Comparison of ENCODE assay signal across 12 cellular contexts in genomic region chr20:35312348-35312747, GRCh38. TPM values are rescaled to one million over a fixed set of nuclear protein-coding genes. Genes with fewer than 3 reads are reported as not detected.
DNase-seq lines count a peak whose midpoint lies in the region; ATAC-seq and TF ChIP-seq lines count a peak whose summit lies in the region.
"Had no signal": no experiment of that assay in that cellular context is flagged by ENCODE, and none has a peak within 500 bp of the region (broad histone marks: within the 10 kb centered on the region; RNA-seq: fewer than 3 reads in every experiment).

No MANE protein-coding gene starts in this region.

- WGBS in trophoblast cell (ENCODE audit: extremely low coverage, insufficient coverage, insufficient read length), result no CpG with 5 or more reads among the region's 1 CpG

- no peak overlapping the region for H3K4me3 ChIP-seq in AG09309 (ENCODE audit: control insufficient read depth, low read depth, low read length)
- no peak overlapping the region for H3K4me3 ChIP-seq in ascending aorta
- no peak overlapping the region for H3K4me3 ChIP-seq in upper lobe of right lung
- H3K4me3 ChIP-seq in trophoblast cell (ENCODE audit: low read depth, low read length), result no peak overlapping the region
- H3K4me3 ChIP-seq: spleen had no signal

- H3K14ac ChIP-seq in trophoblast cell (ENCODE audit: low read length), result no peak overlapping the region

- H4K91ac ChIP-seq in trophoblast cell (ENCODE audit: low read depth, low read length), result no peak overlapping the region

- H3K4ac ChIP-seq in trophoblast cell (ENCODE audit: low read depth, low read length), result no peak overlapping the region

- no peak overlapping the region for H3K27ac ChIP-seq in ascending aorta
- H3K27ac ChIP-seq in upper lobe of right lung, result no peak overlapping the region
- no peak overlapping the region for H3K27ac ChIP-seq in trophoblast cell (ENCODE audit: low read depth, low read length)
- H3K27ac ChIP-seq: spleen had no signal

- intact Hi-C loops in ascending aorta (cut with DNase I) (no loop called here), upper lobe of right lung (cut with DNase I) (no loop called here)

- no peak overlapping the region for H2BK5ac ChIP-seq in trophoblast cell (ENCODE audit: low read depth, low read length, poor library complexity)

- CTCF ChIA-PET in activated CD4-positive, alpha-beta memory T cell treated with anti-CD3 and anti-CD28 coated beads, Interleukin-2, amount 10 ng/mL, durations not matched to agents 7 days and 5 days (lab: Charles Lee), result no interaction called here

- DNase-seq in AG09309 (ENCODE audit: low read depth), result peak; percentile 61
- DNase-seq in HS-27A (ENCODE audit: low read depth), result peak; percentile 98
- DNase-seq in activated CD4-positive, alpha-beta memory T cell treated with anti-CD3 and anti-CD28 coated beads, Interleukin-2, amount 10 ng/mL, durations not matched to agents 7 days and 5 days, result peak; percentile 31
- DNase-seq in glomerular visceral epithelial cell (ENCODE audit: extremely low spot score), result peak; percentile 98
- no peak for DNase-seq in ascending aorta (ENCODE audit: low spot score in 2 of 2)
- no peak for DNase-seq in upper lobe of right lung
- no peak for DNase-seq in trophoblast cell
- DNase-seq in endothelial cell (ENCODE audit: low spot score), result no peak
- DNase-seq: hypothalamus, NCI-H2029, spleen had no signal

- no peak for ATAC-seq in upper lobe of right lung

- H3K4me1 ChIP-seq in ascending aorta (peaks cover 13 to 16% of the 10 kb centered on the region in 2 donors), upper lobe of right lung (no peaks in the 10 kb centered on the region), trophoblast cell (ENCODE audit: control insufficient read depth in 1 of 2, insufficient read depth in 2 of 2, low read length in 2 of 2) (no peaks in the 10 kb centered on the region)
- H3K4me1 ChIP-seq: spleen had no signal

- H3K79me2 ChIP-seq in trophoblast cell (ENCODE audit: control insufficient read depth, insufficient read depth, low read length, poor library complexity), result no peaks in the 10 kb centered on the region

- no peak overlapping the region for H3K23ac ChIP-seq in trophoblast cell (ENCODE audit: low read length)

- H3K9me3 Mint-ChIP-seq in activated CD4-positive, alpha-beta memory T cell treated with anti-CD3 and anti-CD28 coated beads, Interleukin-2, amount 10 ng/mL, durations not matched to agents 7 days and 5 days, result no peaks in the 10 kb centered on the region
- no peaks in the 10 kb centered on the region for H3K9me3 Mint-ChIP-seq in endothelial cell (ENCODE audit: unreplicated experiment)

- H2BK120ac ChIP-seq in trophoblast cell (ENCODE audit: insufficient read depth, low read length, poor library complexity), result no peak overlapping the region

- peak overlapping the region; percentile 53 for H3K27ac Mint-ChIP-seq in activated CD4-positive, alpha-beta memory T cell treated with anti-CD3 and anti-CD28 coated beads, Interleukin-2, amount 10 ng/mL, durations not matched to agents 7 days and 5 days
- H3K27ac Mint-ChIP-seq in endothelial cell (ENCODE audit: unreplicated experiment), result no peak overlapping the region

- no peaks in the 10 kb centered on the region for H3K79me1 ChIP-seq in trophoblast cell (ENCODE audit: low read length)

- H3K36me3 Mint-ChIP-seq in activated CD4-positive, alpha-beta memory T cell treated with anti-CD3 and anti-CD28 coated beads, Interleukin-2, amount 10 ng/mL, durations not matched to agents 7 days and 5 days (ENCODE audit: low read depth), result peaks cover 14% of the 10 kb centered on the region
- no peaks in the 10 kb centered on the region for H3K36me3 Mint-ChIP-seq in endothelial cell (ENCODE audit: low read depth, unreplicated experiment)

- H2AFZ ChIP-seq in trophoblast cell (ENCODE audit: insufficient read depth, low read length, poor library complexity), result no peak overlapping the region

- no peak overlapping the region for H3K4me2 ChIP-seq in trophoblast cell (ENCODE audit: low read length)

- H3K9me3 ChIP-seq in ascending aorta, result no peaks in the 10 kb centered on the region
- no peaks in the 10 kb centered on the region for H3K9me3 ChIP-seq in upper lobe of right lung
- no peaks in the 10 kb centered on the region for H3K9me3 ChIP-seq in trophoblast cell (ENCODE audit: insufficient read depth, low read depth, low read length)
- H3K9me3 ChIP-seq: spleen had no signal

- H3K9ac ChIP-seq in trophoblast cell (ENCODE audit: low read length), result no peak overlapping the region

- H2BK12ac ChIP-seq in trophoblast cell (ENCODE audit: low read length), result no peak overlapping the region

- TF ChIP-seq CTCF in AG09309 (IDR thresholded peaks at IDR 0.05; ENCODE audit: control insufficient read depth, insufficient read depth, low read depth, low read length, missing control alignments) (no peak), ascending aorta (IDR thresholded peaks at IDR 0.05) (no peak), upper lobe of right lung (IDR thresholded peaks at IDR 0.05) (no peak), endothelial cell (IDR thresholded peaks at IDR 0.05; ENCODE audit: unreplicated experiment) (no peak)

- POLR2A ChIA-PET in activated CD4-positive, alpha-beta memory T cell treated with anti-CD3 and anti-CD28 coated beads, Interleukin-2, amount 10 ng/mL, durations not matched to agents 7 days and 5 days (lab: Charles Lee), result no interaction called here

- no peak overlapping the region for H3K4me3 Mint-ChIP-seq in activated CD4-positive, alpha-beta memory T cell treated with anti-CD3 and anti-CD28 coated beads, Interleukin-2, amount 10 ng/mL, durations not matched to agents 7 days and 5 days
- no peak overlapping the region for H3K4me3 Mint-ChIP-seq in endothelial cell (ENCODE audit: unreplicated experiment)

- no peak overlapping the region for H2AK5ac ChIP-seq in trophoblast cell (ENCODE audit: low read length)

- H3K18ac ChIP-seq in trophoblast cell (ENCODE audit: low read length), result no peak overlapping the region

- no peaks in the 10 kb centered on the region for H3K27me3 Mint-ChIP-seq in activated CD4-positive, alpha-beta memory T cell treated with anti-CD3 and anti-CD28 coated beads, Interleukin-2, amount 10 ng/mL, durations not matched to agents 7 days and 5 days
- H3K27me3 Mint-ChIP-seq in endothelial cell (ENCODE audit: unreplicated experiment), result no peaks in the 10 kb centered on the region

- no peak overlapping the region for H4K8ac ChIP-seq in trophoblast cell (ENCODE audit: low read depth, low read length)

- no peak overlapping the region for H4K12ac ChIP-seq in trophoblast cell (ENCODE audit: low read depth, low read length)

- H3K36me3 ChIP-seq in ascending aorta, result peaks cover 3 to 4% of the 10 kb centered on the region in 2 donors
- no peaks in the 10 kb centered on the region for H3K36me3 ChIP-seq in upper lobe of right lung
- peaks cover 0 to 3% of the 10 kb centered on the region in 2 experiments for H3K36me3 ChIP-seq in trophoblast cell (ENCODE audit: control insufficient read depth in 1 of 2, insufficient read depth in 2 of 2, low read length in 2 of 2)

- peaks cover 60% of the 10 kb centered on the region for H3K4me1 Mint-ChIP-seq in activated CD4-positive, alpha-beta memory T cell treated with anti-CD3 and anti-CD28 coated beads, Interleukin-2, amount 10 ng/mL, durations not matched to agents 7 days and 5 days
- peaks cover 22% of the 10 kb centered on the region for H3K4me1 Mint-ChIP-seq in endothelial cell (ENCODE audit: unreplicated experiment)

- H3K27me3 ChIP-seq in ascending aorta (no peaks in the 10 kb centered on the region), upper lobe of right lung (no peaks in the 10 kb centered on the region), trophoblast cell (ENCODE audit: insufficient read depth, low read length) (no peaks in the 10 kb centered on the region)
- H3K27me3 ChIP-seq: spleen had no signal

RNA-seq across cellular contexts. Expression of gene FAM83C, which starts 20.1 kb away (rescaled TPM):
- total RNA-seq in activated CD4-positive, alpha-beta memory T cell treated with anti-CD3 and anti-CD28 coated beads, Interleukin-2, amount 10 ng/mL, durations not matched to agents 7 days and 5 days, result not detected
- not detected for total RNA-seq in ascending aorta
- total RNA-seq in upper lobe of right lung, result not detected
- polyA plus RNA-seq in trophoblast cell (2013), result 0.01 TPM in 2 replicates
- not detected for total RNA-seq in endothelial cell (ENCODE audit: unreplicated experiment)
- total RNA-seq: activated CD8-positive, alpha-beta memory T cell treated with anti-CD3 and anti-CD28 coated beads for 36 hours; spleen had no signal
- polyA plus RNA-seq: spleen had no signal

RNA-seq across cellular contexts. Expression of gene EIF6, which starts 27.8 kb away (rescaled TPM):
- 10 to 100 TPM; 86.1 to 91.3 TPM for total RNA-seq in activated CD4-positive, alpha-beta memory T cell treated with anti-CD3 and anti-CD28 coated beads, Interleukin-2, amount 10 ng/mL, durations not matched to agents 7 days and 5 days
- total RNA-seq in ascending aorta (98.0 TPM), upper lobe of right lung (78.8 TPM), endothelial cell (ENCODE audit: unreplicated experiment) (120 TPM)
- 91.0 and 92.3 TPM in 2 replicates for polyA plus RNA-seq in trophoblast cell (2013)

RNA-seq across cellular contexts. Expression of gene MMP24OS, which starts 34.4 kb away (rescaled TPM):
- total RNA-seq in activated CD4-positive, alpha-beta memory T cell treated with anti-CD3 and anti-CD28 coated beads, Interleukin-2, amount 10 ng/mL, durations not matched to agents 7 days and 5 days, result 10 to 100 TPM; 45.6 to 48.7 TPM
- 43.1 TPM for total RNA-seq in ascending aorta
- 85.2 TPM for total RNA-seq in upper lobe of right lung
- 76.2 and 79.4 TPM in 2 replicates for polyA plus RNA-seq in trophoblast cell (2013)
- 80.7 TPM for total RNA-seq in endothelial cell (ENCODE audit: unreplicated experiment)

Comparison
In these comparisons a context has a peak if more than half of its experiments do, and no peak if none do; other contexts are left out.
1. DNase-seq: peak in AG09309 (single experiment), HS-27A (single experiment), activated CD4-positive, alpha-beta memory T cell treated with anti-CD3 and anti-CD28 coated beads, Interleukin-2, amount 10 ng/mL, durations not matched to agents 7 days and 5 days (single experiment) and glomerular visceral epithelial cell (single experiment); none in ascending aorta (0 of 2), upper lobe of right lung (single experiment), trophoblast cell (0 of 2) and endothelial cell (single experiment).